ENCODE assay signal across 20 cellular contexts in the genomic region with DNA sequence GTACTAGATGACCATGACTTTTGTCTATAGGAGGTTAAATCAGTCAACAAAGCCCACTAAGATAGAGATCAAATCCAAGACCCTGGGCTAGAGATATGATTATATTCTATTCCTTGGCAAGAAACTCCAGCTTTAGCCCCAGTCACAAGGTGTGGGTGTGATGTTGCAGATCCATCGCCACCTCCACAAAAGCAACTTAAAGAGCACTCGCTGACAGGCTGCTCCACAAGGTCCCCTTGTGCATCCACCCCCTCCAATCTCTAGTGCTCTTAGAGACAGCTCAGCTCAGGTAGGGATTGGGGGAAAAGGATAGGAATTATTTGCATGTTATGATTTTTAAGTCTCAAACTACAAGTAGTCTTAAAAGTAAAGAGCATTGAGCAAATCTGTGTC.
DNase-seq lines count a peak whose midpoint lies in the region; ATAC-seq and TF ChIP-seq lines count a peak whose summit lies in the region.
"Had no signal": no experiment of that assay in that cellular context is flagged by ENCODE, and none has a peak within 500 bp of the region (broad histone marks: within the 10 kb centered on the region; RNA-seq: fewer than 3 reads in every experiment).

No MANE protein-coding gene starts in this region.

- CTCF ChIA-PET in activated CD4-positive, alpha-beta memory T cell treated with anti-CD3 and anti-CD28 coated beads for 36 hours (lab: Charles Lee): no interaction called here

- H3K36me3 ChIP-seq in endodermal cell (ENCODE audit: control insufficient read depth, insufficient read depth, low read length): no peaks in the 10 kb centered on the region
- H3K36me3 ChIP-seq: SJSA1 had no signal

- no peak overlapping the region for H3K4me3 ChIP-seq in endodermal cell (ENCODE audit: low read length)
- H3K4me3 ChIP-seq: PC-9, SJSA1 had no signal

- DNase-seq in endodermal cell (no peak), NCI-H1048 (lab: John Stamatoyannopoulos, UW) (no peak)
- no peak for DNase-seq in natural killer cell treated with Interleukin-12 subunit alpha and Interleukin-12 subunit beta and Interleukin-15 and Interleukin-18, amount 100 ng/mL, for 72 hours (ENCODE audit: low spot score)
- no peak for DNase-seq in activated CD4-positive, alpha-beta memory T cell treated with anti-CD3 and anti-CD28 coated beads for 36 hours
- DNase-seq: ACHN; AML-193; Caco-2; CD4-positive, CD25-positive, alpha-beta regulatory T cell; DMS153; GOT3; KBM-7; NCI-H146; NCI-H2081 treated with DMSO at 0.1 percent for 48 hours; NCI-H69; PC-9; T-helper 2 cell had no signal

- no peak overlapping the region for H3K27ac ChIP-seq in endodermal cell (ENCODE audit: low read depth, low read length)
- H3K27ac ChIP-seq: PC-9, SJSA1 had no signal

- ATAC-seq in GM21447 (IDR thresholded peaks at IDR 0.05; ENCODE audit: unreplicated experiment) (peak; percentile 12), HG03108 (IDR thresholded peaks at IDR 0.05; ENCODE audit: unreplicated experiment) (peak; percentile 13), HG02852 (IDR thresholded peaks at IDR 0.05; ENCODE audit: unreplicated experiment) (no peak)
- ATAC-seq in natural killer cell treated with Interleukin-12 subunit alpha and Interleukin-12 subunit beta and Interleukin-15 and Interleukin-18, amount 100 ng/mL, for 72 hours: no peak

- H3K9me3 Mint-ChIP-seq in endodermal cell: no peaks in the 10 kb centered on the region
- no peaks in the 10 kb centered on the region for H3K9me3 Mint-ChIP-seq in natural killer cell treated with Interleukin-12 subunit alpha and Interleukin-12 subunit beta and Interleukin-15 and Interleukin-18, amount 100 ng/mL, for 72 hours
- no peaks in the 10 kb centered on the region for H3K9me3 Mint-ChIP-seq in activated CD4-positive, alpha-beta memory T cell treated with anti-CD3 and anti-CD28 coated beads for 36 hours

- no peak overlapping the region for H3K4me3 Mint-ChIP-seq in endodermal cell
- H3K4me3 Mint-ChIP-seq in natural killer cell treated with Interleukin-12 subunit alpha and Interleukin-12 subunit beta and Interleukin-15 and Interleukin-18, amount 100 ng/mL, for 72 hours: no peak overlapping the region
- H3K4me3 Mint-ChIP-seq in activated CD4-positive, alpha-beta memory T cell treated with anti-CD3 and anti-CD28 coated beads for 36 hours: no peak overlapping the region
- H3K4me3 Mint-ChIP-seq: CD4-positive, CD25-positive, alpha-beta regulatory T cell had no signal

- H3K9me3 ChIP-seq in endodermal cell (ENCODE audit: control insufficient read depth, low read length): no peaks in the 10 kb centered on the region
- H3K9me3 ChIP-seq: Caco-2, SJSA1 had no signal

- H3K4me1 ChIP-seq in endodermal cell (ENCODE audit: control insufficient read depth, insufficient read depth, low read length): peaks cover 3% of the 10 kb centered on the region
- H3K4me1 ChIP-seq: SJSA1 had no signal

- WGBS in endodermal cell (ENCODE audit: insufficient coverage in 1 of 2, insufficient read length in 1 of 2), 2 experiments: 100% methylated on average over 2 of the region's 2 CpGs; no CpG with 5 or more reads in 1 of the 2 experiments

- peak overlapping the region; percentile 45 for H3K27ac Mint-ChIP-seq in endodermal cell
- H3K27ac Mint-ChIP-seq in natural killer cell treated with Interleukin-12 subunit alpha and Interleukin-12 subunit beta and Interleukin-15 and Interleukin-18, amount 100 ng/mL, for 72 hours: no peak overlapping the region
- H3K27ac Mint-ChIP-seq in activated CD4-positive, alpha-beta memory T cell treated with anti-CD3 and anti-CD28 coated beads for 36 hours: no peak overlapping the region
- H3K27ac Mint-ChIP-seq: CD4-positive, CD25-positive, alpha-beta regulatory T cell had no signal

- TF ChIP-seq CTCF in endodermal cell (conservative IDR thresholded peaks at IDR 0.05): no peak

- no peak overlapping the region for H3K9ac ChIP-seq in endodermal cell (ENCODE audit: extremely low read depth, low read length, poor library complexity, severe bottlenecking)

- H3K36me3 Mint-ChIP-seq in endodermal cell (ENCODE audit: low read depth): no peaks in the 10 kb centered on the region
- H3K36me3 Mint-ChIP-seq in natural killer cell treated with Interleukin-12 subunit alpha and Interleukin-12 subunit beta and Interleukin-15 and Interleukin-18, amount 100 ng/mL, for 72 hours: no peaks in the 10 kb centered on the region
- no peaks in the 10 kb centered on the region for H3K36me3 Mint-ChIP-seq in activated CD4-positive, alpha-beta memory T cell treated with anti-CD3 and anti-CD28 coated beads for 36 hours
- H3K36me3 Mint-ChIP-seq: CD4-positive, CD25-positive, alpha-beta regulatory T cell had no signal

- intact Hi-C loops in activated CD4-positive, alpha-beta memory T cell treated with anti-CD3 and anti-CD28 coated beads for 36 hours (cut with micrococcal nuclease): no loop called here

- no peaks in the 10 kb centered on the region for H3K27me3 ChIP-seq in endodermal cell (ENCODE audit: control insufficient read depth, insufficient read depth, low read length, poor library complexity, severe bottlenecking)
- H3K27me3 ChIP-seq: SJSA1 had no signal

- H3K27me3 Mint-ChIP-seq in endodermal cell (ENCODE audit: insufficient read depth): peaks cover 2% of the 10 kb centered on the region
- H3K27me3 Mint-ChIP-seq in natural killer cell treated with Interleukin-12 subunit alpha and Interleukin-12 subunit beta and Interleukin-15 and Interleukin-18, amount 100 ng/mL, for 72 hours: no peaks in the 10 kb centered on the region
- H3K27me3 Mint-ChIP-seq in activated CD4-positive, alpha-beta memory T cell treated with anti-CD3 and anti-CD28 coated beads for 36 hours: no peaks in the 10 kb centered on the region
- H3K27me3 Mint-ChIP-seq: CD4-positive, CD25-positive, alpha-beta regulatory T cell had no signal

- POLR2A ChIA-PET in activated CD4-positive, alpha-beta memory T cell treated with anti-CD3 and anti-CD28 coated beads for 36 hours (lab: Charles Lee): no interaction called here

- H3K4me1 Mint-ChIP-seq in endodermal cell: peaks cover 12% of the 10 kb centered on the region
- no peaks in the 10 kb centered on the region for H3K4me1 Mint-ChIP-seq in natural killer cell treated with Interleukin-12 subunit alpha and Interleukin-12 subunit beta and Interleukin-15 and Interleukin-18, amount 100 ng/mL, for 72 hours (ENCODE audit: low read depth in 2 of 2)
- no peaks in the 10 kb centered on the region for H3K4me1 Mint-ChIP-seq in activated CD4-positive, alpha-beta memory T cell treated with anti-CD3 and anti-CD28 coated beads for 36 hours (ENCODE audit: low read depth)
- H3K4me1 Mint-ChIP-seq: CD4-positive, CD25-positive, alpha-beta regulatory T cell had no signal

Comparison
In these comparisons a context has a peak if more than half of its experiments do, and no peak if none do; other contexts are left out.
1. ATAC-seq: peak in GM21447 (single experiment) and HG03108 (single experiment); none in natural killer cell treated with Interleukin-12 subunit alpha and Interleukin-12 subunit beta and Interleukin-15 and Interleukin-18, amount 100 ng/mL, for 72 hours (0 of 2) and HG02852 (single experiment).